1 cellular context compared by ENCODE assay signal in genomic region chr4:123588631-123589223, GRCh38.
TF ChIP-seq lines count a peak whose summit lies in the region.

No MANE protein-coding gene starts in this region.

TF ChIP-seq in GM12878, 131 proteins besides CTCF, POLR2A, EP300 and RAD21 (continued from another document and continues in another):
- peak; percentile 34; the same call in 1 of the 2 replicates for TF ChIP-seq RELB (IDR thresholded peaks at IDR 0.05; ENCODE audit: low read depth)
- TF ChIP-seq IRF3 (IDR thresholded peaks at IDR 0.05), result no peak
- TF ChIP-seq CUX1 (IDR thresholded peaks at IDR 0.05; ENCODE audit: insufficient replicate concordance, low read depth, low read length), result no peak
- TF ChIP-seq SPI1 (IDR thresholded peaks at IDR 0.05; ENCODE audit: borderline replicate concordance, insufficient read depth, low read depth, low read length), result no peak
- no peak for TF ChIP-seq NR2C1 (IDR thresholded peaks at IDR 0.05)
- TF ChIP-seq HCFC1 (IDR thresholded peaks at IDR 0.05; ENCODE audit: low read length), result no peak
- no peak for TF ChIP-seq ZBTB40 (IDR thresholded peaks at IDR 0.05; ENCODE audit: borderline replicate concordance)
- TF ChIP-seq USF1 (IDR thresholded peaks at IDR 0.05; ENCODE audit: borderline replicate concordance, extremely low read length, insufficient read depth, low read depth, low read length), result no peak
- no peak for TF ChIP-seq SRF (IDR thresholded peaks at IDR 0.05; ENCODE audit: low read depth in 2 of 2, low read length in 2 of 2)
- TF ChIP-seq KAT2A (conservative IDR thresholded peaks at IDR 0.05; ENCODE audit: control insufficient read depth, low read depth, low read length), result no peak
- no peak for TF ChIP-seq TARDBP (IDR thresholded peaks at IDR 0.05; ENCODE audit: borderline replicate concordance)
- TF ChIP-seq MYB (IDR thresholded peaks at IDR 0.05; ENCODE audit: borderline replicate concordance, low read depth, low read length), result no peak
- TF ChIP-seq JUNB (IDR thresholded peaks at IDR 0.05), result peak; percentile 85
- TF ChIP-seq ZBTB11 (CRISPR knock-in tag; IDR thresholded peaks at IDR 0.05), result no peak
- no peak for TF ChIP-seq SMAD1 (IDR thresholded peaks at IDR 0.05; ENCODE audit: low read depth, partially characterized antibody)
- peak; percentile 88 for TF ChIP-seq ZBED1 (IDR thresholded peaks at IDR 0.05; ENCODE audit: borderline replicate concordance)
- 0 out of 2 replicates have a peak, but pooled peaks have one; percentile 48 for TF ChIP-seq MXI1 (IDR thresholded peaks at IDR 0.05; ENCODE audit: low read depth, low read length)
- no peak for TF ChIP-seq ATF3 (IDR thresholded peaks at IDR 0.05; ENCODE audit: borderline replicate concordance, extremely low read depth, low read depth, low read length)
- peak; percentile 88 for TF ChIP-seq DPF2 (IDR thresholded peaks at IDR 0.05)
- TF ChIP-seq MEF2A (IDR thresholded peaks at IDR 0.05; ENCODE audit: insufficient read depth, low read depth, low read length), result peak; percentile 97
- no peak for TF ChIP-seq E2F4 (IDR thresholded peaks at IDR 0.05; ENCODE audit: low read depth, low read length)
- TF ChIP-seq ZNF274 (IDR thresholded peaks at IDR 0.05; ENCODE audit: insufficient read depth, insufficient read length), result no peak
- TF ChIP-seq RELA (IDR thresholded peaks at IDR 0.05; ENCODE audit: borderline replicate concordance, partially characterized antibody), result no peak
- TF ChIP-seq ZNF24 (IDR thresholded peaks at IDR 0.05), result no peak
- TF ChIP-seq TCF12 (IDR thresholded peaks at IDR 0.05; ENCODE audit: low read depth, low read length), result peak; percentile 54; the same call in 1 of the 2 replicates
- no peak for TF ChIP-seq FOXK2 (IDR thresholded peaks at IDR 0.05)
- TF ChIP-seq HSF1 (IDR thresholded peaks at IDR 0.05; ENCODE audit: low read depth, low read length), result no peak
- TF ChIP-seq BRCA1 (IDR thresholded peaks at IDR 0.05; ENCODE audit: low read depth, low read length), result no peak
- TF ChIP-seq ZNF687 (IDR thresholded peaks at IDR 0.05), result no peak
- no peak for TF ChIP-seq TAF1 (IDR thresholded peaks at IDR 0.05; ENCODE audit: borderline replicate concordance, low read depth, low read length)
- TF ChIP-seq GABPA (IDR thresholded peaks at IDR 0.05; ENCODE audit: low read depth), result no peak
